ENCODE assay signal across 7 cellular contexts in genomic region chr16:85888405-85889331, GRCh38. TPM values are rescaled to one million over a fixed set of nuclear protein-coding genes. Genes with fewer than 3 reads are reported as not detected.
A peak's percentile ranks its signal among the peaks of the same experiment; 100 is the strongest.
DNase-seq lines count a peak whose midpoint lies in the region; ATAC-seq and TF ChIP-seq lines count a peak whose summit lies in the region.

No MANE protein-coding gene starts in this region.

- peak overlapping the region in 1 of 4 donors; percentile 47 for H3K27ac ChIP-seq in Peyer's patch

- in situ Hi-C loops in GM13977 (cut with MboI; ENCODE audit: low pct_unique_long_range_greater_than_20kb, low sequenced_read_pairs, unreplicated experiment) = no loop called here

- DNase-seq in GM13977 (ENCODE audit: low spot score) (peak; percentile 77), HS-5 (ENCODE audit: low read depth) (peak; percentile 54), pulmonary artery endothelial cell (ENCODE audit: low read depth, low spot score) (peak; percentile 69), Peyer's patch (no peak)
- DNase-seq in activated naive CD4-positive, alpha-beta T cell treated with anti-CD3 and anti-CD28 coated beads, Interleukin-2, amount 50 U/mL, for 16 hours = peak; percentile 37
- DNase-seq in activated CD4-positive, CD25-positive, alpha-beta regulatory T cell (lab: John Stamatoyannopoulos, UW) = no peak

- no peak for TF ChIP-seq POLR2A in Peyer's patch (IDR thresholded peaks at IDR 0.05)

- ATAC-seq in GM21515 (IDR thresholded peaks at IDR 0.05; ENCODE audit: unreplicated experiment) = peak; percentile 87

- no peaks in the 10 kb centered on the region for H3K36me3 ChIP-seq in Peyer's patch

- H3K4me1 ChIP-seq in Peyer's patch = peaks cover 0 to 12% (median 2%) of the 10 kb centered on the region in 4 donors

- H3K27me3 ChIP-seq in Peyer's patch = no peaks in the 10 kb centered on the region

- TF ChIP-seq CTCF in GM13977 (IDR thresholded peaks at IDR 0.05; ENCODE audit: extremely low read depth, insufficient read depth, missing control alignments) (no peak), Peyer's patch (IDR thresholded peaks at IDR 0.05) (no peak)

- no peaks in the 10 kb centered on the region for H3K9me3 ChIP-seq in Peyer's patch

- no peak overlapping the region for H3K4me3 ChIP-seq in Peyer's patch

RNA-seq across cellular contexts. Expression of gene IRF8, which starts 10.3 kb away (rescaled TPM):
- total RNA-seq in pulmonary artery endothelial cell (not detected in 2 replicates), Peyer's patch (100 to 1,000 TPM in 2 of 4 donors, 10 to 100 TPM in 2; 39.8 to 191 (median 93.2) TPM)

Comparison
In these comparisons a context has a peak if more than half of its experiments do, and no peak if none do; other contexts are left out.
1. DNase-seq: peak in GM13977 (single experiment), HS-5 (single experiment), activated naive CD4-positive, alpha-beta T cell treated with anti-CD3 and anti-CD28 coated beads, Interleukin-2, amount 50 U/mL, for 16 hours (single experiment) and pulmonary artery endothelial cell (single experiment); none in Peyer's patch (0 of 3) and activated CD4-positive, CD25-positive, alpha-beta regulatory T cell (0 of 4).
2. RNA of gene IRF8, which starts 10.3 kb away (total RNA-seq): 39.8 to 191 TPM in Peyer's patch; not detected in pulmonary artery endothelial cell; every median in the first group is over 10 times any median in the second.